ENCODE assay signal across 12 cellular contexts in the genomic region with DNA sequence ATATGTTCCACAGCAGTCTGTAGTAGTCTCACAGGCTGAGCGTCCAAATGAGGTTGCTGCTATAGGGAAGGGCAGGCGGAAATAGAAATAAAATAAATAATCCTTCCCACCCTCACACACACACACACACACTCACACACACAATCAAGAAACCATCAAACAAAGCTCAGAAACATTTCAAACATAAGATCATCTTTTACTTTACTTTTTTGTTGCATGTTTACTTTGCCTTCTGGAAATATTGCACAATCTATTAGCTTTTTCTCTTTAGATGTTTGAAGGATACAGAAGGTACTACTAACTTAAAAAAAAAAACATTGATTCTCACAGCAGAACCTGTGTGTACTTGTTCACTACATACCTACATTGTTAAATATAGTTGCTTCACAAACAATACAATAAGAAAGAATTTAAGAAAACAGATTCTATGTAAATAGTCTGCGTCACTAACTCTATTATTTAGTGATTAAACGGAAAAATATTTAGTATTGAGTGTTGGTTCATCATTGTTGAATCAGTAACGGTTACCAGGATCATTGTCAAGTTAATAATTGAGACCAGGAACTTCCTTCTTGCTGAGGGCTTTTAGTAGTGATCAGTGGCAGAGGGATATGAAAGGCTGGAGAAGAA. TPM values are rescaled to one million over a fixed set of nuclear protein-coding genes. Genes with fewer than 3 reads are reported as not detected.
DNase-seq lines count a peak whose midpoint lies in the region; ATAC-seq and TF ChIP-seq lines count a peak whose summit lies in the region.
"Had no signal": no experiment of that assay in that cellular context is flagged by ENCODE, and none has a peak within 500 bp of the region (broad histone marks: within the 10 kb centered on the region; RNA-seq: fewer than 3 reads in every experiment).

No MANE protein-coding gene starts in this region.

- intact Hi-C loops in lower lobe of right lung (cut with DNase I) (no loop called here), uterus (cut with DNase I; ENCODE audit: low total_unique reads) (no loop called here)

- peak; percentile 76 to 85 for ATAC-seq in lower lobe of right lung
- no peak for ATAC-seq in GM21423 (IDR thresholded peaks at IDR 0.05; ENCODE audit: unreplicated experiment)
- ATAC-seq: naive thymus-derived CD4-positive, alpha-beta T cell had no signal

- TF ChIP-seq POLR2A in uterus (IDR thresholded peaks at IDR 0.05): no peak

- H3K27me3 ChIP-seq in lower lobe of right lung (ENCODE audit: low read depth) (no peaks in the 10 kb centered on the region), uterus (no peaks in the 10 kb centered on the region)

- H3K4me1 ChIP-seq in lower lobe of right lung (peaks cover 17% of the 10 kb centered on the region), uterus (no peaks in the 10 kb centered on the region)

- H3K4me3 ChIP-seq in epithelial cell of esophagus (ENCODE audit: low read length): no peak overlapping the region
- H3K4me3 ChIP-seq in lower lobe of right lung: no peak overlapping the region
- H3K4me3 ChIP-seq in uterus: no peak overlapping the region

- TF ChIP-seq CTCF in epithelial cell of esophagus (IDR thresholded peaks at IDR 0.05; ENCODE audit: insufficient read depth, low read depth, low read length, missing control alignments) (no peak), lower lobe of right lung (IDR thresholded peaks at IDR 0.05) (no peak), uterus (IDR thresholded peaks at IDR 0.05) (no peak)

- DNase-seq in DMS153 (lab: John Stamatoyannopoulos, UW): peak; percentile 80
- peak; percentile 24 for DNase-seq in NCI-H748 (lab: John Stamatoyannopoulos, UW; ENCODE audit: unreplicated experiment)
- DNase-seq in epithelial cell of esophagus (ENCODE audit: low read depth): peak; percentile 89
- no peak for DNase-seq in lower lobe of right lung
- no peak for DNase-seq in NCI-H1105 (lab: John Stamatoyannopoulos, UW)
- DNase-seq in MV-4-11 (lab: John Stamatoyannopoulos, UW): no peak
- no peak for DNase-seq in uterus
- DNase-seq: activated CD4-positive, alpha-beta T cell treated with anti-CD3 and anti-CD28 coated beads for 4 hours; C1 segment of cervical spinal cord; naive thymus-derived CD4-positive, alpha-beta T cell; T-helper 1 cell had no signal

- peaks cover 16% of the 10 kb centered on the region for H3K9me3 ChIP-seq in lower lobe of right lung
- no peaks in the 10 kb centered on the region for H3K9me3 ChIP-seq in uterus

- no peak overlapping the region for H3K27ac ChIP-seq in lower lobe of right lung
- no peak overlapping the region for H3K27ac ChIP-seq in uterus

- no peaks in the 10 kb centered on the region for H3K36me3 ChIP-seq in lower lobe of right lung
- H3K36me3 ChIP-seq in uterus: no peaks in the 10 kb centered on the region

RNA-seq across cellular contexts. Expression of gene ALCAM, which starts 20.5 kb away (rescaled TPM):
- total RNA-seq in lower lobe of right lung: 174 TPM
- 100 to 1,000 TPM in 1 of 4 donors, 10 to 100 TPM in 2, 1 to 10 TPM in 1; 5.9 to 151 (median 19.0) TPM for total RNA-seq in uterus

Comparison
In these comparisons a context has a peak if more than half of its experiments do, and no peak if none do; other contexts are left out.
1. DNase-seq: peak in DMS153 (single experiment), NCI-H748 (single experiment) and epithelial cell of esophagus (single experiment); none in lower lobe of right lung (single experiment), NCI-H1105 (single experiment), MV-4-11 (single experiment) and uterus (0 of 2).